Comparison of ENCODE assay signal across 6 cellular contexts in genomic region chr14:22829076-22829660, GRCh38. TPM values are rescaled to one million over a fixed set of nuclear protein-coding genes. Genes with fewer than 3 reads are reported as not detected.
A peak's percentile ranks its signal among the peaks of the same experiment; 100 is the strongest.
DNase-seq lines count a peak whose midpoint lies in the region; ATAC-seq and TF ChIP-seq lines count a peak whose summit lies in the region.
"Not testable (repeated sequence)": the region's sequence is repeated elsewhere in the genome, so short reads cannot be mapped to it uniquely, and the experiment has no call there.

No MANE protein-coding gene starts in this region.

- H3K27ac Mint-ChIP-seq in CD8-positive, alpha-beta T cell: peak overlapping the region; percentile 96
- H3K27ac Mint-ChIP-seq in activated T-helper 1 cell treated with anti-CD3 and anti-CD28 coated beads, Interleukin-12 subunit alpha, Interleukin-12 subunit beta, Interleukin-2, Interleukin-4 antibody, amounts not matched to agents 30 ng/mL and 10 ng/mL and 1 ng/mL, durations not matched to agents 14 hours and 24 hours and 36 hours: peak overlapping the region; percentile 91
- H3K27ac Mint-ChIP-seq in stimulated activated effector memory CD8-positive, alpha-beta T cell treated with anti-CD3 and anti-CD28 coated beads, Interleukin-12 subunit alpha, Interleukin-12 subunit beta, amount 100 ng/mL, for 72 hours: peak overlapping the region; percentile 94

- peak overlapping the region; percentile 89 for H3K4me3 ChIP-seq in CD8-positive, alpha-beta T cell (ENCODE audit: low read depth, low read length)
- H3K4me3 ChIP-seq in epithelial cell of esophagus (ENCODE audit: low read length): peak overlapping the region; percentile 85
- H3K4me3 ChIP-seq in mesodermal cell (ENCODE audit: extremely low read depth, insufficient read depth, low read length, poor library complexity, severe bottlenecking): peak overlapping the region; percentile 86

- 81 to 86% methylated on average over 6 to 8 of the region's 12 CpGs for WGBS in mesodermal cell (ENCODE audit: insufficient coverage in 2 of 2), 2 experiments

- not testable (repeated sequence) for H3K27me3 Mint-ChIP-seq in CD8-positive, alpha-beta T cell (ENCODE audit: low read depth); activated T-helper 1 cell treated with anti-CD3 and anti-CD28 coated beads, Interleukin-12 subunit alpha, Interleukin-12 subunit beta, Interleukin-2, Interleukin-4 antibody, amounts not matched to agents 30 ng/mL and 10 ng/mL and 1 ng/mL, durations not matched to agents 14 hours and 24 hours and 36 hours (ENCODE audit: insufficient read depth)

- peaks cover 21% of the 10 kb centered on the region for H3K36me3 Mint-ChIP-seq in CD8-positive, alpha-beta T cell
- H3K36me3 Mint-ChIP-seq in activated T-helper 1 cell treated with anti-CD3 and anti-CD28 coated beads, Interleukin-12 subunit alpha, Interleukin-12 subunit beta, Interleukin-2, Interleukin-4 antibody, amounts not matched to agents 30 ng/mL and 10 ng/mL and 1 ng/mL, durations not matched to agents 14 hours and 24 hours and 36 hours (ENCODE audit: low read depth): peaks cover 21% of the 10 kb centered on the region
- peaks cover 40% of the 10 kb centered on the region for H3K36me3 Mint-ChIP-seq in stimulated activated effector memory CD8-positive, alpha-beta T cell treated with anti-CD3 and anti-CD28 coated beads, Interleukin-12 subunit alpha, Interleukin-12 subunit beta, amount 100 ng/mL, for 72 hours

- H3K9me3 ChIP-seq in CD8-positive, alpha-beta T cell (ENCODE audit: low read length); KOPT-K1 (ENCODE audit: insufficient read depth, low read length, poor library complexity, severe bottlenecking); mesodermal cell (ENCODE audit: control insufficient read depth, low read length): not testable (repeated sequence)

- not testable (repeated sequence) for DNase-seq in CD8-positive, alpha-beta T cell; activated T-helper 1 cell treated with anti-CD3 and anti-CD28 coated beads, Interleukin-12 subunit alpha, Interleukin-12 subunit beta, Interleukin-2, Interleukin-4 antibody, amounts not matched to agents 30 ng/mL and 10 ng/mL and 1 ng/mL, durations not matched to agents 14 hours and 24 hours and 36 hours (ENCODE audit: low spot score); epithelial cell of esophagus (ENCODE audit: low read depth); stimulated activated effector memory CD8-positive, alpha-beta T cell treated with anti-CD3 and anti-CD28 coated beads, Interleukin-12 subunit alpha, Interleukin-12 subunit beta, amount 100 ng/mL, for 72 hours (ENCODE audit: low spot score in 2 of 2)

- H3K4me1 Mint-ChIP-seq in CD8-positive, alpha-beta T cell (ENCODE audit: low read depth): peaks cover 34% of the 10 kb centered on the region
- H3K4me1 Mint-ChIP-seq in activated T-helper 1 cell treated with anti-CD3 and anti-CD28 coated beads, Interleukin-12 subunit alpha, Interleukin-12 subunit beta, Interleukin-2, Interleukin-4 antibody, amounts not matched to agents 30 ng/mL and 10 ng/mL and 1 ng/mL, durations not matched to agents 14 hours and 24 hours and 36 hours (ENCODE audit: low read depth): peaks cover 39% of the 10 kb centered on the region
- H3K4me1 Mint-ChIP-seq in stimulated activated effector memory CD8-positive, alpha-beta T cell treated with anti-CD3 and anti-CD28 coated beads, Interleukin-12 subunit alpha, Interleukin-12 subunit beta, amount 100 ng/mL, for 72 hours: peaks cover 18% of the 10 kb centered on the region

- not testable (repeated sequence) for H3K9me3 Mint-ChIP-seq in CD8-positive, alpha-beta T cell; activated T-helper 1 cell treated with anti-CD3 and anti-CD28 coated beads, Interleukin-12 subunit alpha, Interleukin-12 subunit beta, Interleukin-2, Interleukin-4 antibody, amounts not matched to agents 30 ng/mL and 10 ng/mL and 1 ng/mL, durations not matched to agents 14 hours and 24 hours and 36 hours; stimulated activated effector memory CD8-positive, alpha-beta T cell treated with anti-CD3 and anti-CD28 coated beads, Interleukin-12 subunit alpha, Interleukin-12 subunit beta, amount 100 ng/mL, for 72 hours

- CTCF ChIA-PET in CD8-positive, alpha-beta T cell (lab: Charles Lee): interaction anchor here (1.1 to 18.3 kb wide), 5 partner anchors 9 to 273 kb away, joined by 3 to 432 read pairs (median 12); partner anchors contain the start of gene LRP10

- not testable (repeated sequence) for TF ChIP-seq CTCF in CD8-positive, alpha-beta T cell (IDR thresholded peaks at IDR 0.05); epithelial cell of esophagus (IDR thresholded peaks at IDR 0.05; ENCODE audit: insufficient read depth, low read depth, low read length, missing control alignments)

- not testable (repeated sequence) for H3K36me3 ChIP-seq in CD8-positive, alpha-beta T cell (ENCODE audit: insufficient read depth, low read length)
- H3K36me3 ChIP-seq in KOPT-K1 (ENCODE audit: insufficient read depth, low read length): peaks cover 26% of the 10 kb centered on the region
- peaks cover 27% of the 10 kb centered on the region for H3K36me3 ChIP-seq in mesodermal cell (ENCODE audit: control insufficient read depth, insufficient read depth, low read length)

- intact Hi-C loops in CD8-positive, alpha-beta T cell (cut with DNase I, micrococcal nuclease): loop anchor here (1.0 to 10.0 kb wide), 6 partner anchors 43 to 638 kb away; partner anchors contain the start of genes CDH24 (in 1 of the 2), DAD1 (in 1 of the 2), NGDN (in 1 of the 2) and RBM23 (in 1 of the 2)
- intact Hi-C loops in activated T-helper 1 cell treated with anti-CD3 and anti-CD28 coated beads, Interleukin-12 subunit alpha, Interleukin-12 subunit beta, Interleukin-2, Interleukin-4 antibody, amounts not matched to agents 30 ng/mL and 10 ng/mL and 1 ng/mL, durations not matched to agents 14 hours and 24 hours and 36 hours (cut with micrococcal nuclease): loop anchor here (1.0 to 2.0 kb wide), 5 partner anchors 24 to 240 kb away; partner anchors contain the start of genes DAD1, LRP10, OXA1L and RBM23

- peaks cover 15% of the 10 kb centered on the region for H3K4me1 ChIP-seq in CD8-positive, alpha-beta T cell (ENCODE audit: insufficient read depth, low read length)
- peaks cover 14% of the 10 kb centered on the region for H3K4me1 ChIP-seq in mesodermal cell (ENCODE audit: control insufficient read depth, insufficient read depth, low read length, poor library complexity, severe bottlenecking)

- POLR2A ChIA-PET in CD8-positive, alpha-beta T cell (lab: Charles Lee): interaction anchor here (0.6 to 1.9 kb wide), 3 partner anchors 10 to 917 kb away, joined by 3 to 8 read pairs (median 3); no protein-coding TSS in a partner anchor

- H3K27me3 ChIP-seq in CD8-positive, alpha-beta T cell (ENCODE audit: insufficient read depth, low read length): not testable (repeated sequence)

- H3K27ac ChIP-seq in CD8-positive, alpha-beta T cell (ENCODE audit: low read depth, low read length): peak overlapping the region; percentile 90
- H3K27ac ChIP-seq in KOPT-K1 (ENCODE audit: low read depth, low read length, poor library complexity, severe bottlenecking): peak overlapping the region; percentile 85
- peak overlapping the region; percentile 23 for H3K27ac ChIP-seq in mesodermal cell (ENCODE audit: low read depth, low read length, severe bottlenecking)

- ATAC-seq in CD8-positive, alpha-beta T cell: not testable (repeated sequence)
- peak; percentile 2 for ATAC-seq in stimulated activated effector memory CD8-positive, alpha-beta T cell treated with anti-CD3 and anti-CD28 coated beads, Interleukin-12 subunit alpha, Interleukin-12 subunit beta, amount 100 ng/mL, for 72 hours

- H3K4me3 Mint-ChIP-seq in CD8-positive, alpha-beta T cell: peak overlapping the region; percentile 92
- H3K4me3 Mint-ChIP-seq in activated T-helper 1 cell treated with anti-CD3 and anti-CD28 coated beads, Interleukin-12 subunit alpha, Interleukin-12 subunit beta, Interleukin-2, Interleukin-4 antibody, amounts not matched to agents 30 ng/mL and 10 ng/mL and 1 ng/mL, durations not matched to agents 14 hours and 24 hours and 36 hours: peak overlapping the region; percentile 95
- H3K4me3 Mint-ChIP-seq in stimulated activated effector memory CD8-positive, alpha-beta T cell treated with anti-CD3 and anti-CD28 coated beads, Interleukin-12 subunit alpha, Interleukin-12 subunit beta, amount 100 ng/mL, for 72 hours: peak overlapping the region; percentile 94

RNA-seq across cellular contexts. Expression of gene MRPL52, which starts 0.5 kb away (rescaled TPM):
- total RNA-seq in CD8-positive, alpha-beta T cell: 10 to 100 TPM; 22.3 to 25.7 TPM
- 187 and 196 TPM in 2 replicates for total RNA-seq in activated T-helper 1 cell treated with anti-CD3 and anti-CD28 coated beads, Interleukin-12 subunit alpha, Interleukin-12 subunit beta, Interleukin-2, Interleukin-4 antibody, amounts not matched to agents 30 ng/mL and 10 ng/mL and 1 ng/mL, durations not matched to agents 14 hours and 24 hours and 36 hours
- polyA plus RNA-seq in mesodermal cell (2013, experiment 1 of 2): 158 TPM
- polyA plus RNA-seq in mesodermal cell (2013, experiment 2 of 2): 156 TPM

RNA-seq across cellular contexts. Expression of gene MMP14, which starts 7.2 kb away (rescaled TPM):
- total RNA-seq in CD8-positive, alpha-beta T cell: 1 to 10 TPM; 1.4 TPM
- 1.5 and 2.6 TPM in 2 replicates for total RNA-seq in activated T-helper 1 cell treated with anti-CD3 and anti-CD28 coated beads, Interleukin-12 subunit alpha, Interleukin-12 subunit beta, Interleukin-2, Interleukin-4 antibody, amounts not matched to agents 30 ng/mL and 10 ng/mL and 1 ng/mL, durations not matched to agents 14 hours and 24 hours and 36 hours
- 340 TPM for polyA plus RNA-seq in mesodermal cell (2013, experiment 1 of 2)
- 281 TPM for polyA plus RNA-seq in mesodermal cell (2013, experiment 2 of 2)

RNA-seq across cellular contexts. Expression of gene SLC7A7, which starts 13.9 kb away (rescaled TPM):
- under 1 TPM; 0.33 TPM for total RNA-seq in CD8-positive, alpha-beta T cell
- 0.61 TPM in 1 of 2 replicates, not detected in the other for total RNA-seq in activated T-helper 1 cell treated with anti-CD3 and anti-CD28 coated beads, Interleukin-12 subunit alpha, Interleukin-12 subunit beta, Interleukin-2, Interleukin-4 antibody, amounts not matched to agents 30 ng/mL and 10 ng/mL and 1 ng/mL, durations not matched to agents 14 hours and 24 hours and 36 hours
- 11.4 TPM for polyA plus RNA-seq in mesodermal cell (2013, experiment 1 of 2)
- 11.6 TPM for polyA plus RNA-seq in mesodermal cell (2013, experiment 2 of 2)

RNA-seq across cellular contexts. Expression of gene LRP10, which starts 42.4 kb away (rescaled TPM):
- total RNA-seq in CD8-positive, alpha-beta T cell: 10 to 100 TPM; 37.1 to 39.2 TPM
- total RNA-seq in activated T-helper 1 cell treated with anti-CD3 and anti-CD28 coated beads, Interleukin-12 subunit alpha, Interleukin-12 subunit beta, Interleukin-2, Interleukin-4 antibody, amounts not matched to agents 30 ng/mL and 10 ng/mL and 1 ng/mL, durations not matched to agents 14 hours and 24 hours and 36 hours: 44.6 and 46.0 TPM in 2 replicates
- 64.8 TPM for polyA plus RNA-seq in mesodermal cell (2013, experiment 1 of 2)
- 49.4 TPM for polyA plus RNA-seq in mesodermal cell (2013, experiment 2 of 2)

RNA-seq across cellular contexts. Expression of gene REM2, which starts 53.9 kb away (rescaled TPM):
- 1 to 10 TPM; 4.1 to 5.4 TPM for total RNA-seq in CD8-positive, alpha-beta T cell
- 0.39 TPM in 1 of 2 replicates, not detected in the other for total RNA-seq in activated T-helper 1 cell treated with anti-CD3 and anti-CD28 coated beads, Interleukin-12 subunit alpha, Interleukin-12 subunit beta, Interleukin-2, Interleukin-4 antibody, amounts not matched to agents 30 ng/mL and 10 ng/mL and 1 ng/mL, durations not matched to agents 14 hours and 24 hours and 36 hours
- polyA plus RNA-seq in mesodermal cell (2013, experiment 1 of 2): 1.9 TPM
- polyA plus RNA-seq in mesodermal cell (2013, experiment 2 of 2): 1.5 TPM

Comparison
In these comparisons a context has a peak if more than half of its experiments do, and no peak if none do; other contexts are left out.
1. H3K27ac ChIP-seq: peak in every context shown above with its lines; median percentile 90 in CD8-positive, alpha-beta T cell; 85 in KOPT-K1; 23 in mesodermal cell.